1 cellular context compared by ENCODE assay signal in genomic region chr10:5549462-5550249, GRCh38.
A peak's percentile ranks its signal among the peaks of the same experiment; 100 is the strongest.
TF ChIP-seq lines count a peak whose summit lies in the region.

No MANE protein-coding gene starts in this region.

TF ChIP-seq in HepG2, 621 proteins besides CTCF, POLR2A, EP300 and RAD21:
- no peak for TF ChIP-seq ZNF264 (CRISPR knock-in tag; IDR thresholded peaks at IDR 0.05)
- 0 out of 2 replicates have a peak, but pooled peaks have one; percentile 9 for TF ChIP-seq ZNF607 (CRISPR knock-in tag; IDR thresholded peaks at IDR 0.05; ENCODE audit: borderline replicate concordance)
- peak; percentile 87 for TF ChIP-seq ZNF629 (CRISPR knock-in tag; conservative IDR thresholded peaks at IDR 0.05)
- TF ChIP-seq KDM1A (CRISPR knock-in tag; IDR thresholded peaks at IDR 0.05), result 0 out of 2 replicates have a peak, but pooled peaks have one; percentile 25
- no peak for TF ChIP-seq ZBED4 (CRISPR knock-in tag; IDR thresholded peaks at IDR 0.05; ENCODE audit: borderline replicate concordance)
